In the genomic region with DNA sequence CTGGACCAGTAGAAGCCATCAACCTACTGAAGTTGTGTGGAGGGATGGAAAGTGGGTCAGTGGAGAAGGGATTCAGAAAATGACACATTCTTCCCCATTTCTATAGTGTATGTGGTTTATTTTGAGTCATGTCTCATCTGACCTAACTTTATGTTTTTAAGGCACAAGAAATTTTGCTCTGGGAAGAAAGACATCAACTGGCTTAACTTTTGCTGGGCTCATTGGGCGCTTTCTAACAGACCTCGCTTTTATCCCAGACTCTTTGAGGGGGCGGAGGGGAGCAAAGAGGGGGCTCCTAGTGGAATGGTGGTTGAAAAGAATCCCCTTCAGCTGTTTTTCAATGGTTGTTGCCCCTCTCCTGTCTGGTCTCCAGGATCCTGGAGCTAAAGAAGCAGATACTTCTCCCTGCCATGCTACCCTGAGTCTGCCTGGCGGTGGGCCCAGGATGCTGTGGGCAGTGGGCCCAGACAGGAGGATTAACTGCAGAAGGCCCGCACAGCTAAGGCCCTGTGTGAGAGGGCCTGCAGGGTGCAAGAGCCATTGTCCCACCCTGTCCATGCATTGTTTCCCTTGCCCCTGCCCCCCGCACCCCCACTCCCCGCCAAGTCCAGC, we compare ENCODE assay signal across 12 cellular contexts. TPM values are rescaled to one million over a fixed set of nuclear protein-coding genes. Genes with fewer than 3 reads are reported as not detected.
DNase-seq lines count a peak whose midpoint lies in the region; ATAC-seq and TF ChIP-seq lines count a peak whose summit lies in the region.
"Had no signal": no experiment of that assay in that cellular context is flagged by ENCODE, and none has a peak within 500 bp of the region (broad histone marks: within the 10 kb centered on the region; RNA-seq: fewer than 3 reads in every experiment).

No MANE protein-coding gene starts in this region.

- CTCF ChIA-PET in CD8-positive, alpha-beta T cell (lab: Charles Lee), result interaction anchor here (0.7 to 1.5 kb wide), 4 partner anchors 11 to 154 kb away, joined by 3 to 4 read pairs (median 3); no protein-coding TSS in a partner anchor

- no peak overlapping the region for H3K27ac ChIP-seq in CD8-positive, alpha-beta T cell (ENCODE audit: low read depth, low read length)
- H3K27ac ChIP-seq in neutrophil, result peak overlapping the region; percentile 19
- H3K27ac ChIP-seq: cardiac muscle cell had no signal

- no peak overlapping the region for H3K4me3 Mint-ChIP-seq in CD8-positive, alpha-beta T cell
- no peak overlapping the region for H3K4me3 Mint-ChIP-seq in dendritic cell treated with granulocyte-macrophage colony-stimulating factor and Interleukin-4, amounts not matched to agents 40 ng/mL and 50 ng/mL, for 4 days

- H3K4me3 ChIP-seq in CD8-positive, alpha-beta T cell (ENCODE audit: low read depth, low read length), result no peak overlapping the region
- H3K4me3 ChIP-seq in neutrophil (ENCODE audit: low read depth in 1 of 2, low read length in 1 of 2), result no peak overlapping the region
- H3K4me3 ChIP-seq: cardiac muscle cell had no signal

- intact Hi-C loops in CD8-positive, alpha-beta T cell (cut with DNase I, micrococcal nuclease), result no loop called here
- intact Hi-C loops in dendritic cell treated with granulocyte-macrophage colony-stimulating factor and Interleukin-4, amounts not matched to agents 40 ng/mL and 50 ng/mL, for 4 days (cut with micrococcal nuclease), result no loop called here

- H3K4me1 ChIP-seq in CD8-positive, alpha-beta T cell (ENCODE audit: insufficient read depth, low read length), result no peaks in the 10 kb centered on the region
- H3K4me1 ChIP-seq in neutrophil (ENCODE audit: control insufficient read depth in 1 of 2, insufficient read depth in 1 of 2, low read depth in 1 of 2, low read length in 1 of 2), result peaks cover 15 to 22% of the 10 kb centered on the region in 2 experiments

- peaks cover 11% of the 10 kb centered on the region for H3K4me1 Mint-ChIP-seq in CD8-positive, alpha-beta T cell (ENCODE audit: low read depth)
- peaks cover 68% of the 10 kb centered on the region for H3K4me1 Mint-ChIP-seq in dendritic cell treated with granulocyte-macrophage colony-stimulating factor and Interleukin-4, amounts not matched to agents 40 ng/mL and 50 ng/mL, for 4 days (ENCODE audit: low read depth)

- no peaks in the 10 kb centered on the region for H3K9me3 ChIP-seq in CD8-positive, alpha-beta T cell (ENCODE audit: low read length)
- H3K9me3 ChIP-seq in neutrophil, result peaks cover 6% of the 10 kb centered on the region

- TF ChIP-seq CTCF in CD8-positive, alpha-beta T cell (IDR thresholded peaks at IDR 0.05), result no peak
- no peak for TF ChIP-seq CTCF in neutrophil (IDR thresholded peaks at IDR 0.05)

- POLR2A ChIA-PET in CD8-positive, alpha-beta T cell (lab: Charles Lee), result no interaction called here

- peaks cover 21% of the 10 kb centered on the region for H3K36me3 ChIP-seq in CD8-positive, alpha-beta T cell (ENCODE audit: insufficient read depth, low read length)
- peaks cover 41% of the 10 kb centered on the region for H3K36me3 ChIP-seq in neutrophil

- H3K27me3 ChIP-seq in CD8-positive, alpha-beta T cell (ENCODE audit: insufficient read depth, low read length), result no peaks in the 10 kb centered on the region
- no peaks in the 10 kb centered on the region for H3K27me3 ChIP-seq in neutrophil
- H3K27me3 ChIP-seq: cardiac muscle cell had no signal

- ATAC-seq in CD8-positive, alpha-beta T cell, result peak; percentile 6
- ATAC-seq in GM19351 (IDR thresholded peaks at IDR 0.05; ENCODE audit: unreplicated experiment), result no peak

- H3K9me3 Mint-ChIP-seq in CD8-positive, alpha-beta T cell, result no peaks in the 10 kb centered on the region
- H3K9me3 Mint-ChIP-seq in dendritic cell treated with granulocyte-macrophage colony-stimulating factor and Interleukin-4, amounts not matched to agents 40 ng/mL and 50 ng/mL, for 4 days, result no peaks in the 10 kb centered on the region

- peaks cover 34% of the 10 kb centered on the region for H3K36me3 Mint-ChIP-seq in CD8-positive, alpha-beta T cell
- peaks cover 46% of the 10 kb centered on the region for H3K36me3 Mint-ChIP-seq in dendritic cell treated with granulocyte-macrophage colony-stimulating factor and Interleukin-4, amounts not matched to agents 40 ng/mL and 50 ng/mL, for 4 days (ENCODE audit: low read depth)

- peak overlapping the region; percentile 41 for H3K27ac Mint-ChIP-seq in CD8-positive, alpha-beta T cell
- peak overlapping the region; percentile 55 for H3K27ac Mint-ChIP-seq in dendritic cell treated with granulocyte-macrophage colony-stimulating factor and Interleukin-4, amounts not matched to agents 40 ng/mL and 50 ng/mL, for 4 days

- DNase-seq in CD8-positive, alpha-beta T cell, result no peak
- DNase-seq in NCI-H2029 (lab: John Stamatoyannopoulos, UW) (peak; percentile 52), iPS-NIHi7 (ENCODE audit: extremely low spot score) (no peak), NCI-H187 treated with DMSO at 0.1 percent for 48 hours (lab: John Stamatoyannopoulos, UW) (no peak), NCI-H748 (lab: John Stamatoyannopoulos, UW; ENCODE audit: unreplicated experiment) (no peak)
- DNase-seq: activated CD4-positive, CD25-positive, alpha-beta regulatory T cell; EL had no signal

- H3K27me3 Mint-ChIP-seq in CD8-positive, alpha-beta T cell (ENCODE audit: low read depth), result no peaks in the 10 kb centered on the region
- H3K27me3 Mint-ChIP-seq in dendritic cell treated with granulocyte-macrophage colony-stimulating factor and Interleukin-4, amounts not matched to agents 40 ng/mL and 50 ng/mL, for 4 days, result no peaks in the 10 kb centered on the region

RNA-seq across cellular contexts. Expression of a gene that starts 14.5 kb away (rescaled TPM):
- total RNA-seq in CD8-positive, alpha-beta T cell, result 100 to 1,000 TPM; 535 TPM

RNA-seq across cellular contexts. Expression of a gene that starts 31.4 kb away (rescaled TPM):
- total RNA-seq in CD8-positive, alpha-beta T cell, result 1 to 10 TPM; 1.8 to 2.3 TPM

RNA-seq across cellular contexts. Expression of a gene that starts 31.5 kb away (rescaled TPM):
- total RNA-seq in CD8-positive, alpha-beta T cell, result 10 to 100 TPM; 13.9 to 20.2 TPM

RNA-seq across cellular contexts. Expression of a gene that starts 53.5 kb away (rescaled TPM):
- total RNA-seq in CD8-positive, alpha-beta T cell, result not detected
- total RNA-seq: OCI-LY7 had no signal
